ENCODE assay signal across 17 cellular contexts in the genomic region with DNA sequence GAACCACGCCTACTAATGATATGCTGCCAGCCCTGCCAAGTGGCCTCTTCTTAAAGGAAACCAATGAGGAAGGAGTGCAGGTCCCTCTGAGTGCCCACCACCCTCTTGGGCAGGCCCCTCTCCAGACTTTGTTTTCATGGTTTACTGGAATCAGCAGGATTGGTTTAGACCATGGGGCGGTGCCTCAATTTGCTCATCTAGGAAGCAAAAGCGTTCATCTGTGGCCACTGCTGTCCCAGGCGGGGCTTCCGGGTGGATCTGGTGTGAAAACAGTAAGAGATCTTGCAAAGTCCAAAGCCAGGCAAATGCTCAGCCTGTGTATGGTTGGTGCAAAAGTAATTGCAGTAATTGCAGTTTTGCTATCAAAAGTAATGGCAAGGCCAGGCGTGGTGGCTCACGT.
A peak's percentile ranks its signal among the peaks of the same experiment; 100 is the strongest.
DNase-seq lines count a peak whose midpoint lies in the region; ATAC-seq and TF ChIP-seq lines count a peak whose summit lies in the region.
"Had no signal": no experiment of that assay in that cellular context is flagged by ENCODE, and none has a peak within 500 bp of the region (broad histone marks: within the 10 kb centered on the region; RNA-seq: fewer than 3 reads in every experiment).

No MANE protein-coding gene starts in this region.

- no peaks in the 10 kb centered on the region for H3K36me3 ChIP-seq in mucosa of descending colon (ENCODE audit: low read depth)
- no peaks in the 10 kb centered on the region for H3K36me3 ChIP-seq in testis (ENCODE audit: low read depth, missing control alignments)
- H3K36me3 ChIP-seq in lower lobe of right lung: no peaks in the 10 kb centered on the region
- H3K36me3 ChIP-seq: BLaER1 treated with 17β-estradiol and CSF1 and Interleukin-3, amounts not matched to agents 10 nM and 100 nM had no signal

- H3K27me3 ChIP-seq in testis: no peaks in the 10 kb centered on the region
- H3K27me3 ChIP-seq in lower lobe of right lung (ENCODE audit: low read depth): no peaks in the 10 kb centered on the region
- H3K27me3 ChIP-seq: BLaER1 treated with 17β-estradiol and CSF1 and Interleukin-3, amounts not matched to agents 10 nM and 100 nM had no signal

- no peak for TF ChIP-seq POLR2A in testis (IDR thresholded peaks at IDR 0.05)

- H3K4me1 Mint-ChIP-seq in T-helper 17 cell: peaks cover 12% of the 10 kb centered on the region

- TF ChIP-seq CTCF in mucosa of descending colon (IDR thresholded peaks at IDR 0.05) (no peak), testis (IDR thresholded peaks at IDR 0.05) (no peak), lower lobe of right lung (IDR thresholded peaks at IDR 0.05) (no peak)

- H3K4me3 ChIP-seq in mucosa of descending colon: no peak overlapping the region
- no peak overlapping the region for H3K4me3 ChIP-seq in testis
- no peak overlapping the region for H3K4me3 ChIP-seq in lower lobe of right lung
- H3K4me3 ChIP-seq: BLaER1 treated with 17β-estradiol and CSF1 and Interleukin-3, amounts not matched to agents 10 nM and 100 nM; GM23248 had no signal

- intact Hi-C loops in mucosa of descending colon (cut with DNase I, micrococcal nuclease) (no loop called here), testis (cut with DNase I; ENCODE audit: low total_unique reads) (no loop called here), lower lobe of right lung (cut with DNase I) (no loop called here)

- DNase-seq in activated CD8-positive, alpha-beta memory T cell treated with anti-CD3 and anti-CD28 coated beads, Interleukin-2, amount 50 U/mL, for 48 hours: peak; percentile 45
- DNase-seq in activated CD8-positive, alpha-beta memory T cell treated with anti-CD3 and anti-CD28 coated beads, Interleukin-2, amount 50 U/mL, for 4 hours: no peak
- no peak for DNase-seq in T-helper 17 cell
- peak in 2 of 3 donors; percentile 10 to 13 for DNase-seq in mucosa of descending colon
- peak; percentile 10 for DNase-seq in testis
- no peak for DNase-seq in lower lobe of right lung
- DNase-seq in stimulated activated naive CD4-positive, alpha-beta T cell (lab: John Stamatoyannopoulos, UW): no peak
- DNase-seq in germinal center (ENCODE audit: low spot score): no peak
- DNase-seq: GF-D8; GM23248; HFFc6; KBM-7; NCI-H1092; NCI-H69; NK-92 treated with Interleukin-12 subunit alpha and Interleukin-12 subunit beta, amount 100 ng/mL, for 24 hours; OCI-M1 had no signal

- H3K4me1 ChIP-seq in mucosa of descending colon (ENCODE audit: low read depth) (peaks cover 4% of the 10 kb centered on the region), testis (peaks cover 7% of the 10 kb centered on the region), lower lobe of right lung (peaks cover 8% of the 10 kb centered on the region)

- peaks cover 2% of the 10 kb centered on the region for H3K36me3 Mint-ChIP-seq in T-helper 17 cell (ENCODE audit: low read depth)

- WGBS in testis, 2 donors: 89 to 94% methylated on average over 7 of the region's 7 CpGs

- H3K27me3 Mint-ChIP-seq in T-helper 17 cell: no peaks in the 10 kb centered on the region

- H3K27ac ChIP-seq in testis (no peak overlapping the region), lower lobe of right lung (no peak overlapping the region)
- H3K27ac ChIP-seq: BLaER1 treated with 17β-estradiol and CSF1 and Interleukin-3, amounts not matched to agents 10 nM and 100 nM; GM23248 had no signal

- ATAC-seq in T-helper 17 cell (no peak), mucosa of descending colon (no peak), lower lobe of right lung (no peak)

- H3K9me3 ChIP-seq in T-helper 17 cell (ENCODE audit: control insufficient read depth, low read length, poor library complexity, severe bottlenecking) (no peaks in the 10 kb centered on the region), mucosa of descending colon (no peaks in the 10 kb centered on the region), testis (no peaks in the 10 kb centered on the region), lower lobe of right lung (no peaks in the 10 kb centered on the region)
- H3K9me3 ChIP-seq: BLaER1 treated with 17β-estradiol and CSF1 and Interleukin-3, amounts not matched to agents 10 nM and 100 nM had no signal

- H3K4me3 Mint-ChIP-seq in T-helper 17 cell: no peak overlapping the region
- H3K4me3 Mint-ChIP-seq: HFFc6 had no signal

- H3K27ac Mint-ChIP-seq in T-helper 17 cell: peak overlapping the region; percentile 8
- H3K27ac Mint-ChIP-seq: HFFc6 had no signal

Comparison
In these comparisons a context has a peak if more than half of its experiments do, and no peak if none do; other contexts are left out.
1. DNase-seq: peak in activated CD8-positive, alpha-beta memory T cell treated with anti-CD3 and anti-CD28 coated beads, Interleukin-2, amount 50 U/mL, for 48 hours (single experiment), mucosa of descending colon (2 of 3) and testis (single experiment); none in activated CD8-positive, alpha-beta memory T cell treated with anti-CD3 and anti-CD28 coated beads, Interleukin-2, amount 50 U/mL, for 4 hours (single experiment), T-helper 17 cell (0 of 3), lower lobe of right lung (single experiment), stimulated activated naive CD4-positive, alpha-beta T cell (0 of 6) and germinal center (single experiment).